8 cellular contexts compared by ENCODE assay signal in genomic region chr2:111946294-111947114, GRCh38. TPM values are rescaled to one million over a fixed set of nuclear protein-coding genes. Genes with fewer than 3 reads are reported as not detected.
A peak's percentile ranks its signal among the peaks of the same experiment; 100 is the strongest.
DNase-seq lines count a peak whose midpoint lies in the region; ATAC-seq and TF ChIP-seq lines count a peak whose summit lies in the region.

No MANE protein-coding gene starts in this region.

- H3K4me3 Mint-ChIP-seq in Calu3 (ENCODE audit: low read depth, unreplicated experiment) = no peak overlapping the region

- peaks cover 17% of the 10 kb centered on the region for H3K27me3 Mint-ChIP-seq in Calu3 (ENCODE audit: unreplicated experiment)

- ATAC-seq in HG02588 (IDR thresholded peaks at IDR 0.05; ENCODE audit: unreplicated experiment) = no peak
- no peak for ATAC-seq in GM21526 (IDR thresholded peaks at IDR 0.05; ENCODE audit: low FRiP score, unreplicated experiment)

- CTCF ChIA-PET in Calu3 (lab: Charles Lee) = interaction anchor here (0.5 to 1.2 kb wide), 6 partner anchors 10 to 87 kb away, joined by 3 to 8 read pairs (median 4); partner anchors contain the start of gene MERTK

- peaks cover 44% of the 10 kb centered on the region for H3K4me1 Mint-ChIP-seq in Calu3 (ENCODE audit: low read depth, unreplicated experiment)

- no peaks in the 10 kb centered on the region for H3K9me3 Mint-ChIP-seq in Calu3 (ENCODE audit: low read depth, unreplicated experiment)

- BruUV-seq in Calu3 (replicated peaks; lab: Mats Ljungman, UMichigan) = no TSS peak

- TF ChIP-seq CTCF in Calu3 (IDR thresholded peaks at IDR 0.05; ENCODE audit: unreplicated experiment) = no peak

- H3K36me3 Mint-ChIP-seq in Calu3 (ENCODE audit: insufficient read depth, unreplicated experiment) = peaks cover 7% of the 10 kb centered on the region

- H3K27ac Mint-ChIP-seq in Calu3 (ENCODE audit: unreplicated experiment) = peak overlapping the region; percentile 67

- intact Hi-C loops in Calu3 (cut with micrococcal nuclease; ENCODE audit: unreplicated experiment) = loop anchor here (5.0 kb wide), 1 partner anchor 39 kb away; no protein-coding TSS in a partner anchor

- DNase-seq in Calu3 = peak; percentile 77
- DNase-seq in NCI-H226 = peak; percentile 96
- peak; percentile 38 to 70 for DNase-seq in dermis microvascular lymphatic vessel endothelial cell (ENCODE audit: low read depth in 2 of 2)
- peak; percentile 27 for DNase-seq in middle frontal gyrus (ENCODE audit: extremely low spot score, low spot score)
- no peak for DNase-seq in NCI-H2107 treated with DMSO at 0.1 percent for 48 hours (lab: John Stamatoyannopoulos, UW; ENCODE audit: unreplicated experiment)
- DNase-seq in AML-193 (lab: John Stamatoyannopoulos, UW) = no peak

RNA-seq across cellular contexts. Expression of gene MERTK, which starts 48.1 kb away (rescaled TPM):
- total RNA-seq in Calu3 (2022) (1.5 and 2.1 TPM in 2 replicates), dermis microvascular lymphatic vessel endothelial cell (14.0 and 22.5 TPM in 2 replicates)

Comparison
In these comparisons a context has a peak if more than half of its experiments do, and no peak if none do; other contexts are left out.
1. DNase-seq: peak in Calu3 (single experiment), NCI-H226 (single experiment), dermis microvascular lymphatic vessel endothelial cell (2 of 2) and middle frontal gyrus (single experiment); none in NCI-H2107 treated with DMSO at 0.1 percent for 48 hours (single experiment) and AML-193 (0 of 2).